ENCODE assay signal across 8 cellular contexts in genomic region chr19:52527134-52527953, GRCh38. TPM values are rescaled to one million over a fixed set of nuclear protein-coding genes. Genes with fewer than 3 reads are reported as not detected.
DNase-seq lines count a peak whose midpoint lies in the region; ATAC-seq and TF ChIP-seq lines count a peak whose summit lies in the region.

Gene ZNF808 (plus strand): TSS chr19:52527668. CDS start chr19:52543285, 15,617 bp downstream.

- CTCF ChIA-PET in activated CD4-positive, alpha-beta memory T cell treated with anti-CD3 and anti-CD28 coated beads for 36 hours (lab: Charles Lee) = interaction anchor here (1.0 kb wide), 1 partner anchor 16 kb away, joined by 6 read pairs; no protein-coding TSS in a partner anchor

- intact Hi-C loops in activated CD4-positive, alpha-beta memory T cell treated with anti-CD3 and anti-CD28 coated beads for 36 hours (cut with micrococcal nuclease) = loop anchor here (1.0 to 5.0 kb wide), 11 partner anchors 8 to 631 kb away; partner anchors contain the start of genes ZNF160, ZNF347, ZNF528 and ZNF611
- intact Hi-C loops in lower leg skin (cut with DNase I; ENCODE audit: low total_unique reads) = no loop called here

- peaks cover 18% of the 10 kb centered on the region for H3K4me1 Mint-ChIP-seq in activated CD4-positive, alpha-beta memory T cell treated with anti-CD3 and anti-CD28 coated beads for 36 hours (ENCODE audit: low read depth)

- POLR2A ChIA-PET in activated CD4-positive, alpha-beta memory T cell treated with anti-CD3 and anti-CD28 coated beads for 36 hours (lab: Charles Lee) = no interaction called here

- H3K27me3 Mint-ChIP-seq in activated CD4-positive, alpha-beta memory T cell treated with anti-CD3 and anti-CD28 coated beads for 36 hours = no peaks in the 10 kb centered on the region

- DNase-seq in C1 segment of cervical spinal cord (lab: John Stamatoyannopoulos, UW) (peak; percentile 54 to 97 (median 82)), NCI-H748 treated with DMSO at 0.1 percent for 48 hours (lab: John Stamatoyannopoulos, UW) (peak; percentile 90), dermis microvascular lymphatic vessel endothelial cell (ENCODE audit: low read depth in 2 of 2) (peak; percentile 77 to 91), lower leg skin (ENCODE audit: low spot score in 2 of 2) (peak; percentile 95 to 99)
- DNase-seq in activated CD4-positive, alpha-beta memory T cell treated with anti-CD3 and anti-CD28 coated beads for 36 hours = peak; percentile 99
- peak; percentile 95 to 99 for DNase-seq in stimulated activated CD4-positive, alpha-beta T cell treated with anti-CD3 and anti-CD28 coated beads, Interleukin-4, amount 100 ng/mL, for 4 hours

- peaks cover 14% of the 10 kb centered on the region for H3K36me3 Mint-ChIP-seq in activated CD4-positive, alpha-beta memory T cell treated with anti-CD3 and anti-CD28 coated beads for 36 hours

- ATAC-seq in GM19324 (IDR thresholded peaks at IDR 0.05; ENCODE audit: low FRiP score, unreplicated experiment) (peak; percentile 89), HG03469 (IDR thresholded peaks at IDR 0.05; ENCODE audit: unreplicated experiment) (peak; percentile 80)

- peak in 1 of 3 donors; percentile 56 for TF ChIP-seq CTCF in lower leg skin (IDR thresholded peaks at IDR 0.05)

- WGBS in lower leg skin, 2 donors = 0 to 1% methylated on average over 33 to 48 of the region's 54 CpGs

- peak within 1 kb of the TSS; percentile 92 for H3K27ac Mint-ChIP-seq in activated CD4-positive, alpha-beta memory T cell treated with anti-CD3 and anti-CD28 coated beads for 36 hours

- peak within 1 kb of the TSS; percentile 96 for H3K4me3 Mint-ChIP-seq in activated CD4-positive, alpha-beta memory T cell treated with anti-CD3 and anti-CD28 coated beads for 36 hours

- no peak for TF ChIP-seq POLR2A in lower leg skin (IDR thresholded peaks at IDR 0.05)

- peak within 1 kb of the TSS; percentile 72 for H3K4me3 ChIP-seq in lower leg skin (ENCODE audit: low read depth, poor library complexity, severe bottlenecking)

- H3K9me3 Mint-ChIP-seq in activated CD4-positive, alpha-beta memory T cell treated with anti-CD3 and anti-CD28 coated beads for 36 hours = peaks cover 8% of the 10 kb centered on the region

RNA-seq across cellular contexts. Expression of gene ZNF808, which starts in this region (rescaled TPM):
- total RNA-seq in activated CD4-positive, alpha-beta memory T cell treated with anti-CD3 and anti-CD28 coated beads for 36 hours = 10 to 100 TPM; 31.8 to 32.9 TPM
- total RNA-seq in dermis microvascular lymphatic vessel endothelial cell = 10.3 and 11.3 TPM in 2 replicates
- total RNA-seq in lower leg skin = 10 to 100 TPM; 11.8 to 23.2 (median 15.8) TPM

Comparison
In these comparisons a context has a peak if more than half of its experiments do, and no peak if none do; other contexts are left out.
1. Peak in every context shown above with its lines: DNase-seq, ATAC-seq and H3K4me3 ChIP-seq.